Comparison of ENCODE assay signal across 8 cellular contexts in genomic region chr17:45161288-45162021, GRCh38. TPM values are rescaled to one million over a fixed set of nuclear protein-coding genes. Genes with fewer than 3 reads are reported as not detected.
DNase-seq lines count a peak whose midpoint lies in the region; ATAC-seq, FAIRE-seq and TF ChIP-seq lines count a peak whose summit lies in the region.

HEXIM2 (plus strand) TSS chr17:45161875; CDS start chr17:45162794, 919 bp downstream.

- no peaks in the 10 kb centered on the region for H3K27me3 Mint-ChIP-seq in WTC11 (ENCODE audit: low read depth)

- peaks cover 31% of the 10 kb centered on the region for H3K4me1 Mint-ChIP-seq in WTC11

- H3K4me3 Mint-ChIP-seq in WTC11 = peak within 1 kb of the TSS; percentile 99

- no peaks in the 10 kb centered on the region for H3K9me3 Mint-ChIP-seq in WTC11

- no peaks in the 10 kb centered on the region for H3K9me3 ChIP-seq in small intestine (ENCODE audit: control insufficient read depth, low read depth)

- H3K36me3 ChIP-seq in small intestine (ENCODE audit: control insufficient read depth in 2 of 2, insufficient read depth in 2 of 2, low read length in 2 of 2) = no peaks in the 10 kb centered on the region

- TF ChIP-seq POLR2A in GM18951 (IDR thresholded peaks at IDR 0.05; ENCODE audit: extremely low read depth, insufficient read depth, insufficient read length) = peak; percentile 89

- FAIRE-seq in small intestine (lab: Jason Lieb, UNC) = peak; percentile 33

- DNase-seq in AG08396 (ENCODE audit: low spot score) (peak; percentile 97), NCI-H2227 treated with DMSO at 0.1 percent for 48 hours (lab: John Stamatoyannopoulos, UW) (peak; percentile 100), WTC11 (ENCODE audit: low spot score) (peak; percentile 98), cardiac fibroblast (ENCODE audit: low read depth in 2 of 2) (peak; percentile 100), iPS-NIHi7 (ENCODE audit: extremely low spot score) (peak; percentile 95), small intestine (peak; percentile 100)

- POLR2A ChIA-PET in WTC11 (lab: Charles Lee) = interaction anchor here (0.5 to 4.7 kb wide), 18 partner anchors 8 to 508 kb away, joined by 3 to 242 read pairs (median 4); partner anchors contain the start of genes ACBD4 and HEXIM1

- peak within 1 kb of the TSS; percentile 96 for H3K27ac Mint-ChIP-seq in WTC11

- H3K4me1 ChIP-seq in small intestine (ENCODE audit: control insufficient read depth in 2 of 2, insufficient read depth in 1 of 2, low read depth in 1 of 2, low read length in 1 of 2) = peaks cover 2 to 5% of the 10 kb centered on the region in 2 donors

- in situ Hi-C loops in GM18951 (cut with MboI; ENCODE audit: low sequenced_read_pairs, unreplicated experiment) = no loop called here

- H3K27ac ChIP-seq in small intestine (ENCODE audit: low read depth in 1 of 2, low read length in 1 of 2) = peak within 1 kb of the TSS; percentile 97 to 100

- WGBS in small intestine, 3 donors = 0 to 1% (median 0%) methylated on average over 49 to 53 of the region's 53 CpGs

- H3K27me3 ChIP-seq in small intestine (ENCODE audit: control insufficient read depth in 2 of 2, insufficient read depth in 2 of 2, low read length in 2 of 2) = no peaks in the 10 kb centered on the region

- CTCF ChIA-PET in WTC11 (lab: Charles Lee) = interaction anchor here (0.5 to 7.4 kb wide), 22 partner anchors 11 to 618 kb away, joined by 3 to 171 read pairs (median 4); partner anchors contain the start of genes ACBD4 and HEXIM1

- TF ChIP-seq CTCF in WTC11 (IDR thresholded peaks at IDR 0.05) (no peak), cardiac fibroblast (IDR thresholded peaks at IDR 0.05; ENCODE audit: low read depth, low read length) (no peak)

- ATAC-seq in HG03175 (IDR thresholded peaks at IDR 0.05; ENCODE audit: unreplicated experiment) (peak; percentile 95), WTC11 (peak; percentile 93)

- H3K36me3 Mint-ChIP-seq in WTC11 = peaks cover 13% of the 10 kb centered on the region

- H3K4me3 ChIP-seq in cardiac fibroblast (replicated peaks in 1 of 2; ENCODE audit: low read depth in 2 of 2, low read length in 2 of 2) = peak within 1 kb of the TSS; percentile 94 to 96
- peak within 1 kb of the TSS; percentile 84 to 99 for H3K4me3 ChIP-seq in small intestine (ENCODE audit: low read depth in 1 of 2, low read length in 2 of 2)

TF ChIP-seq in WTC11, 78 proteins besides CTCF, POLR2A, EP300 and RAD21 (continues in another document):
- peak; percentile 87; the same call in 1 of the 2 replicates for TF ChIP-seq IRF1 (CRISPR knock-in tag; IDR thresholded peaks at IDR 0.05)
- no peak for TF ChIP-seq ATF6 (CRISPR knock-in tag; IDR thresholded peaks at IDR 0.05)
- TF ChIP-seq ELF4 (CRISPR knock-in tag; IDR thresholded peaks at IDR 0.05; ENCODE audit: low read depth) = no peak
- TF ChIP-seq FOXP1 (CRISPR knock-in tag; IDR thresholded peaks at IDR 0.05; ENCODE audit: borderline replicate concordance) = peak; percentile 67; the same call in 1 of the 2 replicates
- peak; percentile 72; the same call in 1 of the 2 replicates for TF ChIP-seq ERG (CRISPR knock-in tag; IDR thresholded peaks at IDR 0.05)
- 0 out of 2 replicates have a peak, but pooled peaks have one; percentile 59 for TF ChIP-seq PRRX2 (CRISPR knock-in tag; IDR thresholded peaks at IDR 0.05)
- peak; percentile 20; the same call in 1 of the 2 replicates for TF ChIP-seq EMX1 (CRISPR knock-in tag; IDR thresholded peaks at IDR 0.05)
- TF ChIP-seq SMAD4 (CRISPR knock-in tag; IDR thresholded peaks at IDR 0.05) = peak; percentile 75; the same call in 1 of the 2 replicates
- peak; percentile 36; the same call in 1 of the 2 replicates for TF ChIP-seq PRDM15 (CRISPR knock-in tag; IDR thresholded peaks at IDR 0.05)
- TF ChIP-seq MAX (CRISPR knock-in tag; IDR thresholded peaks at IDR 0.05) = peak; percentile 64; the same call in 1 of the 2 replicates
- TF ChIP-seq ZNF423 (CRISPR knock-in tag; IDR thresholded peaks at IDR 0.05) = peak; percentile 72
- peak; percentile 43; the same call in 1 of the 2 replicates for TF ChIP-seq CREM (CRISPR knock-in tag; IDR thresholded peaks at IDR 0.05)
- no peak for TF ChIP-seq NFATC4 (CRISPR knock-in tag; IDR thresholded peaks at IDR 0.05)
- TF ChIP-seq NFYB (CRISPR knock-in tag; conservative IDR thresholded peaks at IDR 0.05; ENCODE audit: low read depth) = peak; percentile 95
- TF ChIP-seq HMGA2 (CRISPR knock-in tag; IDR thresholded peaks at IDR 0.05) = peak; percentile 16; the same call in 1 of the 2 replicates
- TF ChIP-seq FOXK1 (CRISPR knock-in tag; IDR thresholded peaks at IDR 0.05) = peak; percentile 90
- peak; percentile 62; the same call in 1 of the 2 replicates for TF ChIP-seq PREB (CRISPR knock-in tag; IDR thresholded peaks at IDR 0.05; ENCODE audit: borderline replicate concordance)
- no peak for TF ChIP-seq IRF2 (CRISPR knock-in tag; IDR thresholded peaks at IDR 0.05; ENCODE audit: borderline replicate concordance, low read depth)
- TF ChIP-seq NFE2L1 (CRISPR knock-in tag; IDR thresholded peaks at IDR 0.05) = 0 out of 2 replicates have a peak, but pooled peaks have one; percentile 47

RNA-seq across cellular contexts. Expression of gene HEXIM2, which starts in this region (rescaled TPM):
- 11.9 to 16.1 TPM (median 12.2 TPM) in 3 replicates for total RNA-seq in WTC11 (2021)
- 10 to 100 TPM; 11.2 to 13.3 (median 13.0) TPM for polyA plus RNA-seq in small intestine

Comparison
In these comparisons a context has a peak if more than half of its experiments do, and no peak if none do; other contexts are left out.
1. Peak in every context shown above with its lines: DNase-seq, ATAC-seq, H3K4me3 ChIP-seq and H3K27ac ChIP-seq.